In the genomic region with DNA sequence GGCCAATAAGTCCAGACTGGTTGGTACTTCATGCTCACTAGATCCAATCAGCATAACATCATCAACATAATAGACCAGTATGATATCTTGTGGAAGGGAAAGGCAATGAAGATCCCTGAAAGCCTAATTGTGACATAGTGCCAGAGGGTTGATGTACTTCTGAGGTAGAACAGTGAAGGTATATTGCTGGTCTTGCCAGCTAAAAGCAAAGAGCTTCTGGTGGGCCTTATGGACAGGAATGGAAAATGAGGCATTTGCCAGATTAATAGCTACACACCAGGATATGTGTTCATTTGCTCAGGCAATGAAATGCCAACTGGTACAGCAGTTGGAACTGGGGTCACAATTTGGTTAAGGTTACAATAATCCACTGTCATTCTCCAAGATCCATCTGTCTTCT, we compare ENCODE assay signal across 6 cellular contexts.
"Had no signal": no experiment of that assay in that cellular context is flagged by ENCODE, and none has a peak within 500 bp of the region (broad histone marks: within the 10 kb centered on the region; RNA-seq: fewer than 3 reads in every experiment).

No MANE protein-coding gene starts in this region.

- H3K4me3 ChIP-seq: K562 had no signal

- H3K27ac ChIP-seq: HL-60, KMS-11 had no signal

- DNase-seq: IMR-90, KBM-7, KG1 had no signal
